In genomic region chr7:87216701-87217508, GRCh38 we compare ENCODE assay signal across 8 cellular contexts. TPM values are rescaled to one million over a fixed set of nuclear protein-coding genes. Genes with fewer than 3 reads are reported as not detected.
DNase-seq lines count a peak whose midpoint lies in the region; ATAC-seq and TF ChIP-seq lines count a peak whose summit lies in the region.

No MANE protein-coding gene starts in this region.

- peaks cover 74% of the 10 kb centered on the region for H3K4me1 ChIP-seq in mononuclear cell (ENCODE audit: insufficient read depth, low read length)
- H3K4me1 ChIP-seq in adrenal gland (replicated peaks in 1 of 2), result peaks cover 13 to 27% of the 10 kb centered on the region in 2 donors

- 73 to 83% (median 76%) methylated on average over 5 of the region's 5 CpGs for WGBS in adrenal gland, 4 donors

- no peak for TF ChIP-seq CTCF in adrenal gland (IDR thresholded peaks at IDR 0.05)

- H3K27me3 ChIP-seq in mononuclear cell (ENCODE audit: insufficient read depth, low read length), result peaks cover 13% of the 10 kb centered on the region
- no peaks in the 10 kb centered on the region for H3K27me3 ChIP-seq in adrenal gland

- H3K9me3 ChIP-seq in mononuclear cell (ENCODE audit: low read depth, low read length) (no peaks in the 10 kb centered on the region), adrenal gland (replicated peaks in 1 of 3) (no peaks in the 10 kb centered on the region)

- no peak overlapping the region for H3K27ac ChIP-seq in adrenal gland

- intact Hi-C loops in adrenal gland (cut with DNase I) (loop anchor here in 1 of 2 donors (10.0 kb wide), 1 partner anchor 52 kb away; no protein-coding TSS in a partner anchor), sciatic nerve (cut with DNase I) (no loop called here)

- H3K4me3 ChIP-seq in mononuclear cell (ENCODE audit: low read length) (peak overlapping the region; percentile 10), adrenal gland (no peak overlapping the region)

- DNase-seq in Ammon's horn (ENCODE audit: low spot score), result peak; percentile 31
- DNase-seq in activated CD4-positive, alpha-beta T cell treated with anti-CD3 and anti-CD28 coated beads, Interleukin-2, amount 50 U/mL, for 4 hours, result peak; percentile 32 to 34
- no peak for DNase-seq in NCI-H226
- DNase-seq in adrenal gland, result no peak
- no peak for DNase-seq in sciatic nerve (ENCODE audit: low spot score)

- no peak for TF ChIP-seq POLR2A in adrenal gland (IDR thresholded peaks at IDR 0.05)

- ATAC-seq in GM18907 (IDR thresholded peaks at IDR 0.05; ENCODE audit: unreplicated experiment) (peak; percentile 63), HG03064 (IDR thresholded peaks at IDR 0.05; ENCODE audit: low read depth, unreplicated experiment) (peak; percentile 62), sciatic nerve (no peak)

- no peaks in the 10 kb centered on the region for H3K36me3 ChIP-seq in adrenal gland (replicated peaks in 1 of 2)

RNA-seq across cellular contexts. Expression of gene TMEM243, which starts 2.6 kb away (rescaled TPM):
- total RNA-seq in mononuclear cell (157 TPM), adrenal gland (10 to 100 TPM; 13.7 to 63.4 (median 20.8) TPM), sciatic nerve (24.6 TPM)
- polyA plus RNA-seq in adrenal gland, result 10 to 100 TPM; 18.1 to 24.4 (median 23.9) TPM

Comparison
In these comparisons a context has a peak if more than half of its experiments do, and no peak if none do; other contexts are left out.
1. DNase-seq: peak in Ammon's horn (single experiment) and activated CD4-positive, alpha-beta T cell treated with anti-CD3 and anti-CD28 coated beads, Interleukin-2, amount 50 U/mL, for 4 hours (2 of 2); none in NCI-H226 (single experiment), adrenal gland (0 of 7) and sciatic nerve (single experiment).